Comparison of ENCODE assay signal across 19 cellular contexts in the genomic region with DNA sequence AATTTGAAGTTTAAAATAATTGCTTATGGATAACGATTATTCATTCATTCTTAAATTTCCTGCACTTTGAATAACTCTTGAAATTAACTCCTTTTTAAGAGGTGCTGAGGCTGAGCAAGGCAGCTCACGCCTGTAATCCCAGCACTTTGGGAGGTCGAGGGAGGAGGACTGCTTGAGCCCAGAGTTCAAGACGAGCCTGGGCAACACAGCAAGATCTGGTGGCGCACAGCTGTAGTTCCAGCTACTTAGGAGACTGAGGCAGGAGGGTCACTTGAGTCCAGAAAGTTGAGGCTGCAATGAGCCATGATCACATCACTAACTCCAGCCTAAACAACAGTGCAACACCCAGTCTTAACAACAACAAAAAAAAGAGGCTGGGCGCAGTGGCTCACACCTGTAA.
"Had no signal": no experiment of that assay in that cellular context is flagged by ENCODE, and none has a peak within 500 bp of the region (broad histone marks: within the 10 kb centered on the region; RNA-seq: fewer than 3 reads in every experiment).

No MANE protein-coding gene starts in this region.

- H3K4me3 ChIP-seq: adrenal gland, coronary artery, heart right ventricle, lower lobe of right lung, ovary, prostate gland, testis, upper lobe of left lung had no signal

- H3K9me3 ChIP-seq: adrenal gland, heart right ventricle, lower lobe of right lung, neutrophil, ovary, prostate gland, testis, upper lobe of left lung had no signal

- H3K9me3 Mint-ChIP-seq: naive thymus-derived CD8-positive, alpha-beta T cell; stimulated activated naive B cell treated with anti-CD40 and anti-IgM and Interleukin-4, amounts not matched to agents 10 μg/mL and 1 μg/mL and 100 μg/mL, for 72 hours; T-helper 2 cell treated with Interferon-gamma antibody and Interleukin-4, amounts not matched to agents 5 μg/mL and 100 μg/mL, for 36 hours had no signal

- H3K4me3 Mint-ChIP-seq: activated naive CD8-positive, alpha-beta T cell; naive thymus-derived CD8-positive, alpha-beta T cell; stimulated activated naive B cell treated with anti-CD40 and anti-IgM and Interleukin-4, amounts not matched to agents 10 μg/mL and 1 μg/mL and 100 μg/mL, for 72 hours; T-helper 2 cell treated with Interferon-gamma antibody and Interleukin-4, amounts not matched to agents 5 μg/mL and 100 μg/mL, for 36 hours had no signal

- H3K27me3 Mint-ChIP-seq: activated naive CD8-positive, alpha-beta T cell; naive thymus-derived CD8-positive, alpha-beta T cell; stimulated activated naive B cell treated with anti-CD40 and anti-IgM and Interleukin-4, amounts not matched to agents 10 μg/mL and 1 μg/mL and 100 μg/mL, for 72 hours had no signal

- H3K36me3 Mint-ChIP-seq: activated naive CD8-positive, alpha-beta T cell; naive thymus-derived CD8-positive, alpha-beta T cell had no signal

- H3K36me3 ChIP-seq: adrenal gland, lower lobe of right lung, neutrophil, ovary, prostate gland, upper lobe of left lung had no signal

- H3K27ac Mint-ChIP-seq: activated naive CD8-positive, alpha-beta T cell; stimulated activated naive B cell treated with anti-CD40 and anti-IgM and Interleukin-4, amounts not matched to agents 10 μg/mL and 1 μg/mL and 100 μg/mL, for 72 hours; T-helper 2 cell treated with Interferon-gamma antibody and Interleukin-4, amounts not matched to agents 5 μg/mL and 100 μg/mL, for 36 hours had no signal

- H3K27ac ChIP-seq: adrenal gland, coronary artery, heart right ventricle, lower lobe of right lung, neutrophil, ovary, prostate gland, testis, upper lobe of left lung had no signal

- ATAC-seq: heart right ventricle; left lobe of liver; lower lobe of right lung; naive thymus-derived CD8-positive, alpha-beta T cell had no signal

- H3K4me1 ChIP-seq: prostate gland had no signal

- DNase-seq: activated gamma-delta T cell treated with Interleukin-2 at 50 U/mL for 16 hours; activated T-cell treated with anti-CD3 and anti-CD28 coated beads, Interleukin-2, amount 50 U/mL, for 1 hour; adrenal gland; heart right ventricle; kidney; lower lobe of right lung; naive thymus-derived CD8-positive, alpha-beta T cell; ovary; stimulated activated CD4-positive, alpha-beta T cell treated with anti-CD3 and anti-CD28 coated beads, Interleukin-2, amount 100 ng/mL, for 48 hours; stimulated activated CD8-positive, alpha-beta memory T cell treated with anti-CD3 and anti-CD28 coated beads, Interleukin-4, amount 100 ng/mL, for 48 hours; stimulated activated naive B cell treated with anti-CD40 and anti-IgM and Interleukin-4, amounts not matched to agents 10 μg/mL and 1 μg/mL and 100 μg/mL, for 72 hours; testis; upper lobe of left lung had no signal

- H3K27me3 ChIP-seq: adrenal gland, heart right ventricle, neutrophil, ovary, testis, upper lobe of left lung had no signal
